In the genomic region with DNA sequence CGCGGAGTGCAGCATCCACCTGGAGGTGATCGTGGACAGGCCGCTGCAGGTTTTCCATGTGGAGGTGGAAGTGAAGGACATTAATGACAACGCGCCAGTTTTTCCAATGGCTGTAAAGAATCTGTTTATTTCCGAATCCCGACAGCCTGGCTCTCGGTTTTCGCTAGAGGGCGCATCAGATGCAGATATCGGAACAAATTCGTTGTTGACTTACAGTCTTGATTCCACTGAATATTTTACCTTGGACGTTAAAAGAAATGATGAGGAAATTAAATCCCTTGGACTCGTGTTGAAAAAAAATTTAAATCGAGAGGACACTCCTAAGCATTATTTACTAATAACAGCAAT, we compare ENCODE assay signal across 16 cellular contexts. TPM values are rescaled to one million over a fixed set of nuclear protein-coding genes. Genes with fewer than 3 reads are reported as not detected.
A peak's percentile ranks its signal among the peaks of the same experiment; 100 is the strongest.
DNase-seq lines count a peak whose midpoint lies in the region; ATAC-seq and TF ChIP-seq lines count a peak whose summit lies in the region.
"Had no signal": no experiment of that assay in that cellular context is flagged by ENCODE, and none has a peak within 500 bp of the region (broad histone marks: within the 10 kb centered on the region; RNA-seq: fewer than 3 reads in every experiment).

No MANE protein-coding gene starts in this region.

- intact Hi-C loops in left cardiac atrium (cut with DNase I), result no loop called here
- intact Hi-C loops in breast epithelium (cut with DNase I; ENCODE audit: low total_unique reads), result no loop called here

- ATAC-seq in left cardiac atrium, result no peak
- no peak for ATAC-seq in GM21515 (IDR thresholded peaks at IDR 0.05; ENCODE audit: unreplicated experiment)
- ATAC-seq: activated T-cell treated with anti-CD3 and anti-CD28 coated beads, Interleukin-2, amount 50 U/mL, for 4 hours had no signal

- H3K27ac ChIP-seq in cardiac muscle cell (no peak overlapping the region), breast epithelium (no peak overlapping the region), tibial nerve (peak overlapping the region in 1 of 4 donors; percentile 21)

- WGBS in tibial nerve, 2 donors, result 13 to 27% methylated on average over 16 of the region's 16 CpGs

- TF ChIP-seq CTCF in cardiac muscle cell (IDR thresholded peaks at IDR 0.05; ENCODE audit: low read depth, low read length) (peak; percentile 22), breast epithelium (IDR thresholded peaks at IDR 0.05) (peak in 2 of 3 donors; percentile 8 to 18), kidney epithelial cell (IDR thresholded peaks at IDR 0.05; ENCODE audit: insufficient read depth, low read length, poor library complexity, severe bottlenecking) (peak; percentile 16), tibial nerve (IDR thresholded peaks at IDR 0.05) (peak in 4 of 5 experiments; percentile 14 to 30 (median 20))

- H3K9me3 ChIP-seq in cardiac muscle cell (ENCODE audit: low read depth), result peaks cover 3% of the 10 kb centered on the region
- peaks cover 34 to 58% of the 10 kb centered on the region in 2 donors for H3K9me3 ChIP-seq in breast epithelium
- H3K9me3 ChIP-seq in tibial nerve, result peaks cover 0 to 50% (median 7%) of the 10 kb centered on the region in 4 donors

- H3K27me3 ChIP-seq in cardiac muscle cell (no peaks in the 10 kb centered on the region), breast epithelium (no peaks in the 10 kb centered on the region), kidney epithelial cell (ENCODE audit: control insufficient read depth, insufficient read depth, low read length) (no peaks in the 10 kb centered on the region), tibial nerve (no peaks in the 10 kb centered on the region)

- TF ChIP-seq POLR2A in breast epithelium (IDR thresholded peaks at IDR 0.05) (no peak), tibial nerve (IDR thresholded peaks at IDR 0.05) (no peak)

- DNase-seq in cardiac muscle cell (ENCODE audit: low read depth in 1 of 2, low spot score in 1 of 2), result no peak
- DNase-seq in left cardiac atrium, result no peak
- no peak for DNase-seq in breast epithelium (ENCODE audit: low spot score in 2 of 2)
- no peak for DNase-seq in kidney epithelial cell (ENCODE audit: low read depth)
- DNase-seq in tibial nerve (ENCODE audit: low spot score in 2 of 2), result peak in 1 of 2 donors; percentile 11
- no peak for DNase-seq in stimulated activated CD4-positive, alpha-beta T cell treated with anti-CD3 and anti-CD28 coated beads, Interleukin-2, amount 100 ng/mL, for 24 hours
- no peak for DNase-seq in T-helper 2 cell
- DNase-seq: activated B cell treated with CpG ODN at 0.5 μM for 24 hours; activated T-cell treated with anti-CD3 and anti-CD28 coated beads, Interleukin-2, amount 50 U/mL, for 4 hours; aorta; DND-41; SIG-M5 had no signal

- H3K4me1 ChIP-seq in cardiac muscle cell (ENCODE audit: low read depth), result no peaks in the 10 kb centered on the region
- no peaks in the 10 kb centered on the region for H3K4me1 ChIP-seq in breast epithelium
- no peaks in the 10 kb centered on the region for H3K4me1 ChIP-seq in tibial nerve

- no peak for TF ChIP-seq EP300 in tibial nerve (IDR thresholded peaks at IDR 0.05)

- H3K36me3 ChIP-seq in cardiac muscle cell (peaks cover 5% of the 10 kb centered on the region), breast epithelium (no peaks in the 10 kb centered on the region), kidney epithelial cell (ENCODE audit: control insufficient read depth, insufficient read depth, low read length) (no peaks in the 10 kb centered on the region), tibial nerve (no peaks in the 10 kb centered on the region)

- H3K4me3 ChIP-seq in cardiac muscle cell (no peak overlapping the region), breast epithelium (peak overlapping the region; percentile 25 to 62 (median 38)), kidney epithelial cell (ENCODE audit: low read depth, low read length) (no peak overlapping the region), tibial nerve (peak overlapping the region; percentile 16 to 49 (median 20))

RNA-seq across cellular contexts. Expression of a gene that starts 0.6 kb away (rescaled TPM):
- total RNA-seq in cardiac muscle cell, result 1.1 and 2.3 TPM in 2 replicates
- 1.8 and 2.9 TPM in 2 replicates for polyA plus RNA-seq in cardiac muscle cell
- under 1 TPM; 0.06 to 0.44 TPM for total RNA-seq in left cardiac atrium
- 1 to 10 TPM in 1 of 3 donors, under 1 TPM in 2; 0.96 to 2.8 (median 0.98) TPM for total RNA-seq in breast epithelium
- total RNA-seq in kidney epithelial cell, result 0.07 and 0.25 TPM in 2 replicates
- 1 to 10 TPM in 1 of 4 donors, under 1 TPM in 3; 0.84 to 3.5 (median 0.94) TPM for total RNA-seq in tibial nerve
- total RNA-seq: activated B cell treated with CpG ODN at 0.5 μM for 24 hours; activated T-cell treated with anti-CD3 and anti-CD28 coated beads, Interleukin-2, amount 50 U/mL, for 4 hours had no signal
- polyA plus RNA-seq: liver had no signal

RNA-seq across cellular contexts. Expression of a gene that starts 5.4 kb away (rescaled TPM):
- 14.2 and 14.3 TPM in 2 replicates for total RNA-seq in cardiac muscle cell
- 6.1 and 9.1 TPM in 2 replicates for polyA plus RNA-seq in cardiac muscle cell
- total RNA-seq in left cardiac atrium, result under 1 TPM; 0.16 to 0.24 TPM
- 1 to 10 TPM in 2 of 3 donors, under 1 TPM in 1; 0.64 to 5.4 (median 2.6) TPM for total RNA-seq in breast epithelium
- total RNA-seq in kidney epithelial cell, result 0.27 and 1.2 TPM in 2 replicates
- total RNA-seq in tibial nerve, result 1 to 10 TPM; 1.6 to 5.7 (median 2.0) TPM
- total RNA-seq: activated B cell treated with CpG ODN at 0.5 μM for 24 hours had no signal

RNA-seq across cellular contexts. Expression of a gene that starts 6.8 kb away (rescaled TPM):
- total RNA-seq in cardiac muscle cell (4.5 and 5.1 TPM in 2 replicates), left cardiac atrium (not detected), breast epithelium (under 1 TPM in 2 of 3 donors, not detected in 1; 0.33 to 0.59 TPM), kidney epithelial cell (not detected in 2 replicates), tibial nerve (under 1 TPM in 1 of 4 donors, not detected in 3; 0.21 TPM)
- polyA plus RNA-seq in cardiac muscle cell, result 2.7 and 5.3 TPM in 2 replicates
- total RNA-seq: activated B cell treated with CpG ODN at 0.5 μM for 24 hours; activated T-cell treated with anti-CD3 and anti-CD28 coated beads, Interleukin-2, amount 50 U/mL, for 4 hours; liver had no signal
- polyA plus RNA-seq: aorta, esophagus, liver had no signal

RNA-seq across cellular contexts. Expression of a gene that starts 15.5 kb away (rescaled TPM):
- total RNA-seq in cardiac muscle cell, result 0.25 TPM in 1 of 2 replicates, not detected in the other
- polyA plus RNA-seq in cardiac muscle cell, result 0.29 and 0.69 TPM in 2 replicates
- total RNA-seq in left cardiac atrium, result not detected
- not detected for total RNA-seq in breast epithelium
- not detected in 2 replicates for total RNA-seq in kidney epithelial cell
- total RNA-seq in tibial nerve, result not detected
- total RNA-seq: activated B cell treated with CpG ODN at 0.5 μM for 24 hours; activated T-cell treated with anti-CD3 and anti-CD28 coated beads, Interleukin-2, amount 50 U/mL, for 4 hours; aorta; liver; pulmonary artery endothelial cell had no signal
- polyA plus RNA-seq: aorta, liver had no signal

RNA-seq across cellular contexts. Expression of a gene that starts 19.9 kb away (rescaled TPM):
- total RNA-seq in cardiac muscle cell (1.5 and 1.8 TPM in 2 replicates), left cardiac atrium (under 1 TPM in 1 of 2 donors, not detected in 1; 0.08 TPM), breast epithelium (1 to 10 TPM in 1 of 3 donors, under 1 TPM in 2; 0.16 to 1.2 (median 0.66) TPM), kidney epithelial cell (not detected in 2 replicates), tibial nerve (1 to 10 TPM in 1 of 4 donors, under 1 TPM in 3; 0.39 to 2.7 (median 0.54) TPM)
- polyA plus RNA-seq in cardiac muscle cell, result 0.09 and 0.53 TPM in 2 replicates
- total RNA-seq: activated B cell treated with CpG ODN at 0.5 μM for 24 hours; activated T-cell treated with anti-CD3 and anti-CD28 coated beads, Interleukin-2, amount 50 U/mL, for 4 hours had no signal
- polyA plus RNA-seq: liver had no signal

Comparison
In these comparisons a context has a peak if more than half of its experiments do, and no peak if none do; other contexts are left out.
1. H3K4me3 ChIP-seq: peak in breast epithelium (3 of 3) and tibial nerve (4 of 4); none in cardiac muscle cell (single experiment) and kidney epithelial cell (single experiment).
2. Peak in every context shown above with its lines, with median percentiles within 50 percentile points of each other: CTCF ChIP-seq.